In genomic region chr13:23288564-23288963, GRCh38 we compare ENCODE assay signal across 21 cellular contexts.
"Had no signal": no experiment of that assay in that cellular context is flagged by ENCODE, and none has a peak within 500 bp of the region (broad histone marks: within the 10 kb centered on the region; RNA-seq: fewer than 3 reads in every experiment).

No MANE protein-coding gene starts in this region.

- H3K27me3 ChIP-seq: hepatocyte, left lung had no signal

- H3K4me3 ChIP-seq: hepatocyte, left lung, mucosa of descending colon, SK-N-MC, smooth muscle cell had no signal

- ATAC-seq: activated T-helper 17 cell treated with anti-CD3 and anti-CD28 coated beads, Interleukin-2, amount 50 U/mL, for 72 hours; left lung; mucosa of descending colon; natural killer cell; stimulated activated naive CD8-positive, alpha-beta T cell treated with anti-CD3 and anti-CD28 coated beads, Interleukin-15, Interleukin-2, amounts not matched to agents 100 U/mL and 50 U/mL, for 24 hours had no signal

- DNase-seq: activated CD4-positive, alpha-beta T cell treated with anti-CD3 and anti-CD28 coated beads for 1 hour; activated CD4-positive, alpha-beta T cell treated with anti-CD3 and anti-CD28 coated beads, Interleukin-2, amount 50 U/mL, for 4 hours; activated naive CD4-positive, alpha-beta T cell treated with Interleukin-2 at 50 U/mL for 16 hours; caudate nucleus; cortex of kidney; effector CD4-positive, alpha-beta T cell; islet precursor cell; left lung; mucosa of descending colon; natural killer cell; nucleus accumbens; right cardiac atrium; stimulated activated naive CD8-positive, alpha-beta T cell treated with anti-CD3 and anti-CD28 coated beads, Interleukin-15, Interleukin-2, amounts not matched to agents 100 U/mL and 50 U/mL, for 24 hours; T-helper 1 cell had no signal

- H3K36me3 Mint-ChIP-seq: memory B cell, natural killer cell had no signal

- H3K27ac ChIP-seq: hepatocyte, left lung, SK-N-MC, VCaP had no signal

- H3K9me3 Mint-ChIP-seq: activated T-helper 17 cell treated with anti-CD3 and anti-CD28 coated beads, Interleukin-2, amount 50 U/mL, for 72 hours had no signal

- H3K4me1 ChIP-seq: left lung had no signal

- H3K27ac Mint-ChIP-seq: activated T-helper 17 cell treated with anti-CD3 and anti-CD28 coated beads, Interleukin-2, amount 50 U/mL, for 72 hours; memory B cell; natural killer cell; progenitor cell of endocrine pancreas had no signal

- H3K4me3 Mint-ChIP-seq: activated T-helper 17 cell treated with anti-CD3 and anti-CD28 coated beads, Interleukin-2, amount 50 U/mL, for 72 hours; memory B cell; natural killer cell had no signal

- H3K9me3 ChIP-seq: left lung, mucosa of descending colon had no signal

- H3K36me3 ChIP-seq: left lung had no signal

- H3K27me3 Mint-ChIP-seq: progenitor cell of endocrine pancreas had no signal

- H3K4me1 Mint-ChIP-seq: activated T-helper 17 cell treated with anti-CD3 and anti-CD28 coated beads, Interleukin-2, amount 50 U/mL, for 72 hours; memory B cell; natural killer cell had no signal
